ENCODE assay signal across 1 cellular context in genomic region chr1:60639287-60639686, GRCh38.
TF ChIP-seq lines count a peak whose summit lies in the region.

No MANE protein-coding gene starts in this region.

TF ChIP-seq in HCT116, 20 proteins besides CTCF, POLR2A, EP300 and RAD21 (continued from another document):
- TF ChIP-seq TCF7L2 (IDR thresholded peaks at IDR 0.05; ENCODE audit: borderline replicate concordance, extremely low read depth, insufficient read depth, insufficient read length), result no peak
- no peak for TF ChIP-seq JUND (IDR thresholded peaks at IDR 0.05)
- no peak for TF ChIP-seq EZH2 (IDR thresholded peaks at IDR 0.05)
- TF ChIP-seq ATF3 (IDR thresholded peaks at IDR 0.05), result no peak
- no peak for TF ChIP-seq FOSL1 (IDR thresholded peaks at IDR 0.05; ENCODE audit: low read depth)
- no peak for TF ChIP-seq CEBPB (IDR thresholded peaks at IDR 0.05; ENCODE audit: low read depth)
- no peak for TF ChIP-seq SRF (IDR thresholded peaks at IDR 0.05; ENCODE audit: low read depth)
TF ChIP-seq in HCT116: peak in this region for 0.
